Comparison of ENCODE assay signal across 25 cellular contexts in genomic region chr2:34365512-34365911, GRCh38.
"Had no signal": no experiment of that assay in that cellular context is flagged by ENCODE, and none has a peak within 500 bp of the region (broad histone marks: within the 10 kb centered on the region; RNA-seq: fewer than 3 reads in every experiment).

No MANE protein-coding gene starts in this region.

- H3K27me3 Mint-ChIP-seq: activated B cell treated with CpG ODN at 0.5 μM for 24 hours; activated CD4-positive, alpha-beta T cell treated with anti-CD3 and anti-CD28 coated beads for 36 hours; activated naive CD8-positive, alpha-beta T cell; activated T-cell treated with anti-CD3 and anti-CD28 coated beads, Interleukin-2, amount 50 U/mL, for 24 hours; natural killer cell treated with Interleukin-12 subunit alpha and Interleukin-12 subunit beta and Interleukin-15 and Interleukin-18, amount 100 ng/mL, for 72 hours; stimulated activated naive B cell treated with anti-CD40 and anti-IgM and Interleukin-4, amounts not matched to agents 10 μg/mL and 1 μg/mL and 100 μg/mL, for 72 hours had no signal

- H3K4me1 ChIP-seq: foreskin keratinocyte, upper lobe of right lung had no signal

- H3K4me3 ChIP-seq: coronary artery, thoracic aorta, upper lobe of right lung had no signal

- H3K4me3 Mint-ChIP-seq: activated B cell treated with CpG ODN at 0.5 μM for 24 hours; activated CD4-positive, alpha-beta T cell treated with anti-CD3 and anti-CD28 coated beads for 36 hours; activated naive CD8-positive, alpha-beta T cell; activated T-cell treated with anti-CD3 and anti-CD28 coated beads, Interleukin-2, amount 50 U/mL, for 24 hours; natural killer cell treated with Interleukin-12 subunit alpha and Interleukin-12 subunit beta and Interleukin-15 and Interleukin-18, amount 100 ng/mL, for 72 hours; stimulated activated naive B cell treated with anti-CD40 and anti-IgM and Interleukin-4, amounts not matched to agents 10 μg/mL and 1 μg/mL and 100 μg/mL, for 72 hours; T-helper 1 cell treated with Interleukin-12 subunit alpha and Interleukin-12 subunit beta and Interleukin-4 antibody, amounts not matched to agents 30 μg/mL and 1 μg/mL, for 36 hours had no signal

- H3K36me3 Mint-ChIP-seq: activated naive CD8-positive, alpha-beta T cell; natural killer cell treated with Interleukin-12 subunit alpha and Interleukin-12 subunit beta and Interleukin-15 and Interleukin-18, amount 100 ng/mL, for 72 hours; stimulated activated naive B cell treated with anti-CD40 and anti-IgM and Interleukin-4, amounts not matched to agents 10 μg/mL and 1 μg/mL and 100 μg/mL, for 72 hours had no signal

- DNase-seq: activated B cell treated with CpG ODN at 0.5 μM for 24 hours; activated CD4-positive, alpha-beta T cell treated with anti-CD3 and anti-CD28 coated beads for 36 hours; activated CD4-positive, alpha-beta T cell treated with anti-CD3 and anti-CD28 coated beads, Interleukin-2, amount 50 U/mL, for 4 hours; activated CD8-positive, alpha-beta memory T cell treated with anti-CD3 and anti-CD28 coated beads for 24 hours; activated CD8-positive, alpha-beta memory T cell treated with anti-CD3 and anti-CD28 coated beads, Interleukin-2, amount 50 U/mL, for 4 hours; activated naive CD4-positive, alpha-beta T cell; activated T-cell treated with anti-CD3 and anti-CD28 coated beads, Interleukin-2, amount 50 U/mL, for 24 hours; cerebellar nuclear complex; foreskin keratinocyte; left ventricle myocardium superior; mammary epithelial cell; occipital lobe; posterior cingulate gyrus; small intestine; stimulated activated CD4-positive, alpha-beta T cell treated with anti-CD3 and anti-CD28 coated beads, Interleukin-2, amount 100 ng/mL, for 48 hours; stimulated activated CD8-positive, alpha-beta memory T cell treated with anti-CD3 and anti-CD28 coated beads, Interleukin-4, amount 100 ng/mL, for 48 hours; stimulated activated naive B cell treated with anti-CD40 and anti-IgM and Interleukin-4, amounts not matched to agents 10 μg/mL and 1 μg/mL and 100 μg/mL, for 72 hours; T1000; upper lobe of right lung had no signal

- H3K27ac Mint-ChIP-seq: activated B cell treated with CpG ODN at 0.5 μM for 24 hours; activated CD4-positive, alpha-beta T cell treated with anti-CD3 and anti-CD28 coated beads for 36 hours; activated naive CD8-positive, alpha-beta T cell; activated T-cell treated with anti-CD3 and anti-CD28 coated beads, Interleukin-2, amount 50 U/mL, for 24 hours; activated T-helper 2 cell treated with anti-CD3 and anti-CD28 coated beads, Interferon-gamma antibody, Interleukin-2, Interleukin-4, amounts not matched to agents 10 μg/mL and 5 μg/mL and 100 μg/mL, durations not matched to agents 14 hours and 24 hours and 36 hours; natural killer cell treated with Interleukin-12 subunit alpha and Interleukin-12 subunit beta and Interleukin-15 and Interleukin-18, amount 100 ng/mL, for 72 hours; stimulated activated naive B cell treated with anti-CD40 and anti-IgM and Interleukin-4, amounts not matched to agents 10 μg/mL and 1 μg/mL and 100 μg/mL, for 72 hours; T-helper 1 cell treated with Interleukin-12 subunit alpha and Interleukin-12 subunit beta and Interleukin-4 antibody, amounts not matched to agents 30 μg/mL and 1 μg/mL, for 36 hours had no signal

- H3K4me1 Mint-ChIP-seq: activated B cell treated with CpG ODN at 0.5 μM for 24 hours; activated CD4-positive, alpha-beta T cell treated with anti-CD3 and anti-CD28 coated beads for 36 hours; stimulated activated naive B cell treated with anti-CD40 and anti-IgM and Interleukin-4, amounts not matched to agents 10 μg/mL and 1 μg/mL and 100 μg/mL, for 72 hours had no signal

- H3K9me3 ChIP-seq: thoracic aorta, upper lobe of right lung had no signal

- H3K27me3 ChIP-seq: foreskin keratinocyte, upper lobe of right lung had no signal

- H3K9me3 Mint-ChIP-seq: activated T-cell treated with anti-CD3 and anti-CD28 coated beads, Interleukin-2, amount 50 U/mL, for 24 hours; activated T-helper 2 cell treated with anti-CD3 and anti-CD28 coated beads, Interferon-gamma antibody, Interleukin-2, Interleukin-4, amounts not matched to agents 10 μg/mL and 5 μg/mL and 100 μg/mL, durations not matched to agents 14 hours and 24 hours and 36 hours; T-helper 1 cell treated with Interleukin-12 subunit alpha and Interleukin-12 subunit beta and Interleukin-4 antibody, amounts not matched to agents 30 μg/mL and 1 μg/mL, for 36 hours had no signal

- H3K36me3 ChIP-seq: thoracic aorta, upper lobe of right lung had no signal

- H3K27ac ChIP-seq: coronary artery, foreskin keratinocyte, thoracic aorta, upper lobe of right lung had no signal
